In the genomic region with DNA sequence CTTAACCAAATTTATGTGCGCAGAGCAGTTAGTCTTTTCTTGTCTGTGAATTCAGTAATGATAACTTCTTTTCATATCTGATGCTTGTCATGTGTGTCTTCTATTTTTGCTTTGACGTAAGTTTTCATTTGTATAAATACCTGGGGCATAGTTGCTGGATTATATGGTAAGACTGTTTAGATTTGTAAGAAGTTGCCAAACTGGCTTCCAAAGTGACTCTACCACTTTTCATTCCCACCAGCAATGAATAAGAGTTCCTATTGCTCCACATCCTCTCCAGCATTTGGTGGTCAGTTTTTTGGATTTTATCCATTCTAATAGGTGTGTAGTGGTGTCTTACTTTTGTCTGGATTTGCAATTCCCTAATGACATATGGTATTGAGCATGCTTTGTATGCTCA, we compare ENCODE assay signal across 17 cellular contexts. TPM values are rescaled to one million over a fixed set of nuclear protein-coding genes. Genes with fewer than 3 reads are reported as not detected.
A peak's percentile ranks its signal among the peaks of the same experiment; 100 is the strongest.
DNase-seq lines count a peak whose midpoint lies in the region; ATAC-seq and TF ChIP-seq lines count a peak whose summit lies in the region.
"Had no signal": no experiment of that assay in that cellular context is flagged by ENCODE, and none has a peak within 500 bp of the region (broad histone marks: within the 10 kb centered on the region; RNA-seq: fewer than 3 reads in every experiment).

No MANE protein-coding gene starts in this region.

- TF ChIP-seq CTCF in liver (IDR thresholded peaks at IDR 0.05; ENCODE audit: low read depth, low read length, missing input control) (no peak), right lobe of liver (IDR thresholded peaks at IDR 0.05) (no peak), epithelial cell of esophagus (IDR thresholded peaks at IDR 0.05; ENCODE audit: insufficient read depth, low read depth, low read length, missing control alignments) (no peak), GM13976 (IDR thresholded peaks at IDR 0.05; ENCODE audit: borderline replicate concordance, control extremely low read depth, extremely low read depth, insufficient read depth, missing control alignments) (no peak)

- H3K27ac ChIP-seq in liver (ENCODE audit: low read depth in 1 of 2, low read length in 2 of 2) (no peak overlapping the region), right lobe of liver (no peak overlapping the region)
- H3K27ac ChIP-seq: 22Rv1, HL-60 had no signal

- ATAC-seq in right lobe of liver (no peak), HG02938 (IDR thresholded peaks at IDR 0.05; ENCODE audit: unreplicated experiment) (no peak)

- H3K36me3 ChIP-seq in liver (ENCODE audit: control insufficient read depth in 4 of 4, insufficient read depth in 3 of 4, low read depth in 1 of 4, low read length in 3 of 4) (peaks cover 47 to 99% (median 93%) of the 10 kb centered on the region in 4 donors), right lobe of liver (peaks cover 0 to 83% (median 57%) of the 10 kb centered on the region in 4 donors), adipocyte (ENCODE audit: control insufficient read depth, insufficient read depth, low read length, severe bottlenecking) (peaks cover 100% of the 10 kb centered on the region)

- H3K4me3 ChIP-seq in liver (ENCODE audit: low read depth in 1 of 3, low read length in 3 of 3) = peak overlapping the region in 2 of 3 donors; percentile 48 to 59
- H3K4me3 ChIP-seq in right lobe of liver = no peak overlapping the region
- H3K4me3 ChIP-seq in adipocyte (ENCODE audit: low read length) = peak overlapping the region; percentile 60
- no peak overlapping the region for H3K4me3 ChIP-seq in epithelial cell of esophagus (ENCODE audit: low read length)

- no peak for TF ChIP-seq RAD21 in liver (IDR thresholded peaks at IDR 0.05)

- intact Hi-C loops in right lobe of liver (cut with DNase I) = no loop called here

- H3K27me3 ChIP-seq in liver (ENCODE audit: control insufficient read depth in 4 of 4, insufficient read depth in 4 of 4, low read length in 3 of 4) (no peaks in the 10 kb centered on the region), right lobe of liver (no peaks in the 10 kb centered on the region), adipocyte (replicated peaks; ENCODE audit: control insufficient read depth, insufficient read depth, low read length) (no peaks in the 10 kb centered on the region)

- H3K4me1 ChIP-seq in liver (ENCODE audit: control insufficient read depth in 4 of 4, insufficient read depth in 4 of 4, low read length in 3 of 4) (no peaks in the 10 kb centered on the region), right lobe of liver (no peaks in the 10 kb centered on the region), adipocyte (ENCODE audit: control insufficient read depth, insufficient read depth, low read length) (no peaks in the 10 kb centered on the region)

- no peak for TF ChIP-seq POLR2A in right lobe of liver (IDR thresholded peaks at IDR 0.05)

- no peak overlapping the region for H3K9ac ChIP-seq in liver (ENCODE audit: low read depth in 1 of 2, low read length in 2 of 2)
- H3K9ac ChIP-seq in adipocyte (ENCODE audit: low read length) = no peak overlapping the region

- in situ Hi-C loops in GM13976 (cut with MboI; ENCODE audit: low sequenced_read_pairs, unreplicated experiment) = no loop called here

- 99% methylated on average over 2 of the region's 2 CpGs for WGBS in liver
- 100% methylated on average over 1 of the region's 2 CpGs for WGBS in right lobe of liver (ENCODE audit: insufficient coverage, low coverage, low lambda C conversion rate, missing lambda C conversion rate)

- H3K9me3 ChIP-seq in liver (ENCODE audit: control insufficient read depth in 4 of 4, low read length in 3 of 4) (peaks cover 65 to 91% (median 81%) of the 10 kb centered on the region in 4 donors), right lobe of liver (peaks cover 8 to 61% (median 34%) of the 10 kb centered on the region in 4 donors), adipocyte (ENCODE audit: control insufficient read depth, low read length) (peaks cover 100% of the 10 kb centered on the region)

- DNase-seq in right lobe of liver (no peak), adipocyte (ENCODE audit: low read depth) (no peak), epithelial cell of esophagus (ENCODE audit: low read depth) (peak; percentile 54), DMS153 (lab: John Stamatoyannopoulos, UW) (no peak), GM13976 (ENCODE audit: low spot score) (no peak), kidney glomerular epithelial cell (lab: John Stamatoyannopoulos, UW) (no peak)
- DNase-seq: AML-193; C1 segment of cervical spinal cord; CD4-positive, alpha-beta T cell; DMS79 treated with DMSO at 0.1 percent for 48 hours; EL; GOT3; H9 had no signal

TF ChIP-seq in liver, 16 proteins besides CTCF, POLR2A, EP300 and RAD21:
- TF ChIP-seq, protein P1, sequence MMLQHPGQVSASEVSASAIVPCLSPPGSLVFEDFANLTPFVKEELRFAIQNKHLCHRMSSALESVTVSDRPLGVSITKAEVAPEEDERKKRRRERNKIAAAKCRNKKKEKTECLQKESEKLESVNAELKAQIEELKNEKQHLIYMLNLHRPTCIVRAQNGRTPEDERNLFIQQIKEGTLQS (IDR thresholded peaks at IDR 0.05) = no peak
- TF ChIP-seq FOXA1 (IDR thresholded peaks at IDR 0.05) = no peak
- TF ChIP-seq RXRA (IDR thresholded peaks at IDR 0.05) = no peak

RNA-seq across cellular contexts. Expression of gene ZNF268, which starts 8.9 kb away (rescaled TPM):
- total RNA-seq in liver (10 to 100 TPM; 14.3 to 23.0 TPM), right lobe of liver (10 to 100 TPM in 4 of 6 experiments, 1 to 10 TPM in 2; 8.2 to 14.2 (median 10.7) TPM)
- 1 to 10 TPM; 4.8 to 7.1 TPM for polyA plus RNA-seq in liver

RNA-seq across cellular contexts. Expression of gene ANHX, which starts 45.5 kb away (rescaled TPM):
- total RNA-seq in liver (not detected), right lobe of liver (not detected)
- not detected for polyA plus RNA-seq in liver
- total RNA-seq: CD4-positive, alpha-beta T cell; H9 had no signal

RNA-seq across cellular contexts. Expression of gene ZNF10, which starts 59.7 kb away (rescaled TPM):
- total RNA-seq in liver = 1 to 10 TPM; 5.4 to 5.6 TPM
- 1 to 10 TPM; 1.8 to 3.1 TPM for polyA plus RNA-seq in liver
- 1 to 10 TPM; 3.1 to 5.3 (median 3.8) TPM for total RNA-seq in right lobe of liver

Comparison
In these comparisons a context has a peak if more than half of its experiments do, and no peak if none do; other contexts are left out.
1. H3K4me3 ChIP-seq: peak in liver (2 of 3) and adipocyte (single experiment); none in right lobe of liver (0 of 3) and epithelial cell of esophagus (single experiment).